15 cellular contexts compared by ENCODE assay signal in genomic region chr13:28743045-28743444, GRCh38. TPM values are rescaled to one million over a fixed set of nuclear protein-coding genes. Genes with fewer than 3 reads are reported as not detected.
DNase-seq lines count a peak whose midpoint lies in the region.
"Had no signal": no experiment of that assay in that cellular context is flagged by ENCODE, and none has a peak within 500 bp of the region (broad histone marks: within the 10 kb centered on the region; RNA-seq: fewer than 3 reads in every experiment).

No MANE protein-coding gene starts in this region.

- no peak overlapping the region for H4K5ac ChIP-seq in mesendoderm (ENCODE audit: low read length)

- H2BK120ac ChIP-seq in mesendoderm (ENCODE audit: low read depth, low read length): no peak overlapping the region

- intact Hi-C loops in head of caudate nucleus (cut with DNase I): no loop called here

- H3K79me2 ChIP-seq in mesendoderm (ENCODE audit: control insufficient read depth, insufficient read depth, low read length): no peaks in the 10 kb centered on the region

- no peak overlapping the region for H2BK5ac ChIP-seq in mesendoderm (ENCODE audit: low read length)

- H3K4me2 ChIP-seq in mesendoderm (ENCODE audit: low read length): no peak overlapping the region

- peak overlapping the region; percentile 8 for H3K18ac ChIP-seq in mesendoderm (ENCODE audit: low read length)

- no peak overlapping the region for H3K4ac ChIP-seq in mesendoderm (ENCODE audit: low read depth, low read length)

- no peak overlapping the region for H3K9ac ChIP-seq in mesendoderm (ENCODE audit: low read length)
- no peak overlapping the region for H3K9ac ChIP-seq in skeletal muscle tissue (ENCODE audit: low read depth in 1 of 3, low read length in 3 of 3)

- H2AK5ac ChIP-seq in mesendoderm (ENCODE audit: low read length): no peak overlapping the region

- H3K27ac ChIP-seq in SJSA1 (0 out of 2 replicates have a peak overlapping the region, but pooled peaks have one; percentile 87), mesendoderm (ENCODE audit: low read depth, low read length) (no peak overlapping the region), skeletal muscle tissue (ENCODE audit: low read depth, low read length) (peak overlapping the region; percentile 69)
- H3K27ac ChIP-seq: C4-2B had no signal

- no peak overlapping the region for H3K4me3 ChIP-seq in SJSA1
- H3K4me3 ChIP-seq in mesendoderm (ENCODE audit: low read length): no peak overlapping the region
- no peak overlapping the region for H3K4me3 ChIP-seq in skeletal muscle tissue (ENCODE audit: low read length in 3 of 3)

- no peak overlapping the region for H3K56ac ChIP-seq in mesendoderm (ENCODE audit: low read length)

- H3K9me3 ChIP-seq in SJSA1 (replicated peaks): no peaks in the 10 kb centered on the region
- H3K9me3 ChIP-seq in skeletal muscle tissue (ENCODE audit: control insufficient read depth in 3 of 3, low read length in 3 of 3): no peaks in the 10 kb centered on the region

- H3K36me3 ChIP-seq in SJSA1: no peaks in the 10 kb centered on the region
- H3K36me3 ChIP-seq in mesendoderm (ENCODE audit: control insufficient read depth, insufficient read depth, low read length): no peaks in the 10 kb centered on the region
- H3K36me3 ChIP-seq in skeletal muscle tissue (ENCODE audit: control insufficient read depth in 3 of 3, insufficient read depth in 3 of 3, low read length in 3 of 3): no peaks in the 10 kb centered on the region

- no peaks in the 10 kb centered on the region for H3K79me1 ChIP-seq in mesendoderm (ENCODE audit: low read length)

- no peak overlapping the region for H3K23ac ChIP-seq in mesendoderm (ENCODE audit: low read length)

- H3K4me1 ChIP-seq in SJSA1 (replicated peaks): peaks cover 32% of the 10 kb centered on the region
- no peaks in the 10 kb centered on the region for H3K4me1 ChIP-seq in mesendoderm (ENCODE audit: control insufficient read depth, low read depth, low read length)
- H3K4me1 ChIP-seq in skeletal muscle tissue (ENCODE audit: control insufficient read depth in 3 of 3, insufficient read depth in 3 of 3, low read length in 3 of 3): peaks cover 0 to 3% (median 0%) of the 10 kb centered on the region in 3 donors

- H4K8ac ChIP-seq in mesendoderm (ENCODE audit: low read depth, low read length): no peak overlapping the region

- no CpG with 5 or more reads among the region's 3 CpGs for WGBS in mesendoderm (ENCODE audit: extremely low coverage, insufficient coverage, low lambda C conversion rate)

- H3K27me3 ChIP-seq in SJSA1 (replicated peaks) (no peaks in the 10 kb centered on the region), mesendoderm (ENCODE audit: insufficient read depth, low read length, poor library complexity) (no peaks in the 10 kb centered on the region), skeletal muscle tissue (ENCODE audit: control insufficient read depth in 3 of 3, insufficient read depth in 3 of 3, low read length in 3 of 3) (no peaks in the 10 kb centered on the region)

- no peak overlapping the region for H2BK15ac ChIP-seq in mesendoderm (replicated peaks; ENCODE audit: low read depth)

- peak; percentile 54 for DNase-seq in CD1c-positive myeloid dendritic cell (ENCODE audit: extremely low spot score)
- no peak for DNase-seq in SJSA1 (ENCODE audit: low read depth in 1 of 2, low spot score in 2 of 2)
- DNase-seq in mesendoderm: no peak
- no peak for DNase-seq in activated naive CD4-positive, alpha-beta T cell treated with Interleukin-2 at 50 U/mL for 16 hours
- no peak for DNase-seq in head of caudate nucleus
- no peak for DNase-seq in NCI-H128 (lab: John Stamatoyannopoulos, UW; ENCODE audit: unreplicated experiment)
- DNase-seq: AML-193; Calu3; CD8-positive, alpha-beta T cell; DMS79 treated with DMSO at 0.1 percent for 48 hours; GF-D8; GOT3; H9 had no signal

RNA-seq across cellular contexts. Expression of gene SLC46A3, which starts 24.3 kb away (rescaled TPM):
- total RNA-seq in SJSA1 (2014; rRNA removed; shearing (Covaris generic)): 17.1 and 22.4 TPM in 2 replicates
- 1.1 TPM for polyA plus RNA-seq in mesendoderm (2013, experiment 1 of 2)
- polyA plus RNA-seq in mesendoderm (2013, experiment 2 of 2): 0.85 TPM
- total RNA-seq in skeletal muscle tissue: 2.1 TPM
